Comparison of ENCODE assay signal across 9 cellular contexts in the genomic region with DNA sequence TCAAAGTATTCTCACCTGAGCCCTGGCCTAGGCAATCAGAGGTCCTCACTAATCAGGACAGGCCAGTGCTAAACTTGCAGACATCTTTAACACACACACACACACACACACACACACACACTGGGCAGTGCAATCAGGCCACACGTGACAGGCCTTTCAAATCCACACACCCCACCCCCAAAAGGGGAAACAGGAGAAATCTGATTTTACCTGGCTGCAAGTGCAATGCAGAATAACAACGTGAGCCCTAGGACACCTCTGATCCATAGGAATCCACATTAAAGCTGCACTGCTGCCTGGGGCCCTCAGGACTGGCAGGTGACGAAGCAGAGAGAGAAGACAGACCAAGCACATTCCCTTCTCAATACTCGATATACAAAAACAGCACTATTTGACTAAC.
A peak's percentile ranks its signal among the peaks of the same experiment; 100 is the strongest.
DNase-seq lines count a peak whose midpoint lies in the region; ATAC-seq and TF ChIP-seq lines count a peak whose summit lies in the region.
"Had no signal": no experiment of that assay in that cellular context is flagged by ENCODE, and none has a peak within 500 bp of the region (broad histone marks: within the 10 kb centered on the region; RNA-seq: fewer than 3 reads in every experiment).

No MANE protein-coding gene starts in this region.

- H4K20me1 ChIP-seq in IMR-90 (ENCODE audit: insufficient read depth, low read length) = peaks cover 77% of the 10 kb centered on the region

- H3K9ac ChIP-seq in IMR-90 (ENCODE audit: low read depth, low read length) = no peak overlapping the region

- H3K4me3 ChIP-seq in CD4-positive, CD25-positive, alpha-beta regulatory T cell (ENCODE audit: low read depth, low read length) = peak overlapping the region; percentile 82
- H3K4me3 ChIP-seq in IMR-90 (ENCODE audit: insufficient read depth, low read depth, low read length) = no peak overlapping the region
- H3K4me3 ChIP-seq in naive thymus-derived CD4-positive, alpha-beta T cell (ENCODE audit: low read length) = no peak overlapping the region

- H3K9me3 Mint-ChIP-seq in CD4-positive, CD25-positive, alpha-beta regulatory T cell = peaks cover 0 to 3% (median 0%) of the 10 kb centered on the region in 7 donors
- no peaks in the 10 kb centered on the region for H3K9me3 Mint-ChIP-seq in brain
- peaks cover 0 to 3% (median 0%) of the 10 kb centered on the region in 11 donors for H3K9me3 Mint-ChIP-seq in naive thymus-derived CD4-positive, alpha-beta T cell

- H3K14ac ChIP-seq in IMR-90 (replicated peaks; ENCODE audit: low read depth, low read length) = peak overlapping the region; percentile 31; the same call in 1 of the 2 replicates

- POLR2A ChIA-PET in IMR-90 (lab: Charles Lee; ENCODE audit: unreplicated experiment) = no interaction called here
- POLR2A ChIA-PET in naive thymus-derived CD4-positive, alpha-beta T cell (lab: Charles Lee) = interaction anchor here (0.7 to 8.6 kb wide), 3 partner anchors 9 to 15 kb away, joined by 4 to 73 read pairs (median 9); no protein-coding TSS in a partner anchor

- dilution Hi-C loops in IMR-90 (cut with HindIII; ENCODE audit: low sequenced_read_pairs, unreplicated experiment) = no loop called here

- H2BK5ac ChIP-seq in IMR-90 (ENCODE audit: low read depth, low read length, poor library complexity, severe bottlenecking) = peak overlapping the region; percentile 32

- no peak overlapping the region for H4K91ac ChIP-seq in IMR-90 (ENCODE audit: insufficient read depth, low read depth, low read length)

- H3K4me2 ChIP-seq in IMR-90 (ENCODE audit: low read depth, low read length) = no peak overlapping the region

- 0 out of 2 replicates have a peak overlapping the region, but pooled peaks have one; percentile 7 for H3K18ac ChIP-seq in IMR-90 (ENCODE audit: low read depth, low read length)

- H3K56ac ChIP-seq in IMR-90 (ENCODE audit: extremely low read depth, insufficient read depth, low read length) = no peak overlapping the region

- H2BK20ac ChIP-seq in IMR-90 (ENCODE audit: low read depth, low read length) = no peak overlapping the region

- peaks cover 14% of the 10 kb centered on the region for H3K36me3 ChIP-seq in CD4-positive, CD25-positive, alpha-beta regulatory T cell (ENCODE audit: control insufficient read depth, insufficient read depth, low read length)
- peaks cover 4% of the 10 kb centered on the region for H3K36me3 ChIP-seq in IMR-90 (ENCODE audit: control insufficient read depth, insufficient read depth, low read length)
- peaks cover 0 to 17% (median 7%) of the 10 kb centered on the region in 3 experiments for H3K36me3 ChIP-seq in naive thymus-derived CD4-positive, alpha-beta T cell (ENCODE audit: control insufficient read depth in 2 of 3, insufficient read depth in 3 of 3, low read length in 3 of 3)

- H2AFZ ChIP-seq in IMR-90 (replicated peaks; ENCODE audit: low read length, poor library complexity) = no peak overlapping the region

- H4K8ac ChIP-seq in IMR-90 (ENCODE audit: low read depth in 2 of 2, low read length in 2 of 2) = peak overlapping the region in 1 of 2 experiments; percentile 46; a peak in 2 of 4 replicates

- H2AK5ac ChIP-seq in IMR-90 (ENCODE audit: low read depth, low read length) = peak overlapping the region; percentile 20; the same call in 1 of the 2 replicates

- H3K4ac ChIP-seq in IMR-90 (ENCODE audit: low read depth, low read length) = 0 out of 2 replicates have a peak overlapping the region, but pooled peaks have one; percentile 15

- peaks cover 38% of the 10 kb centered on the region for H3K9me1 ChIP-seq in IMR-90 (ENCODE audit: insufficient read depth, low read length)

- H4K5ac ChIP-seq in IMR-90 (ENCODE audit: low read depth, low read length) = no peak overlapping the region

- ATAC-seq in CD4-positive, CD25-positive, alpha-beta regulatory T cell (ENCODE audit: low read depth in 2 of 2) = no peak
- ATAC-seq in IMR-90 (ENCODE audit: low read depth) = peak; percentile 7; the same call in 1 of the 2 replicates
- no peak for ATAC-seq in naive thymus-derived CD4-positive, alpha-beta T cell
- no peak for ATAC-seq in GM21717 (IDR thresholded peaks at IDR 0.05; ENCODE audit: unreplicated experiment)

- TF ChIP-seq CTCF in IMR-90 (conservative IDR thresholded peaks at IDR 0.05; ENCODE audit: low read depth, low read length) = no peak
- no peak for TF ChIP-seq CTCF in brain (conservative IDR thresholded peaks at IDR 0.05)

- CTCF ChIA-PET in IMR-90 (lab: Yijun Ruan, JAX) = no interaction called here
- CTCF ChIA-PET in naive thymus-derived CD4-positive, alpha-beta T cell (lab: Charles Lee) = no interaction called here

- peaks cover 55 to 95% (median 84%) of the 10 kb centered on the region in 4 donors for H3K4me1 Mint-ChIP-seq in CD4-positive, CD25-positive, alpha-beta regulatory T cell
- peaks cover 69% of the 10 kb centered on the region for H3K4me1 Mint-ChIP-seq in brain
- peaks cover 81 to 100% (median 91%) of the 10 kb centered on the region in 7 donors for H3K4me1 Mint-ChIP-seq in naive thymus-derived CD4-positive, alpha-beta T cell

- H3K79me1 ChIP-seq in IMR-90 (ENCODE audit: low read depth in 1 of 2, low read length in 2 of 2) = peaks cover 39 to 82% of the 10 kb centered on the region in 2 experiments

- H3K36me3 Mint-ChIP-seq in CD4-positive, CD25-positive, alpha-beta regulatory T cell = peaks cover 43% of the 10 kb centered on the region
- peaks cover 13% of the 10 kb centered on the region for H3K36me3 Mint-ChIP-seq in brain
- H3K36me3 Mint-ChIP-seq in naive thymus-derived CD4-positive, alpha-beta T cell = peaks cover 15 to 33% (median 21%) of the 10 kb centered on the region in 5 donors

- H3K27ac Mint-ChIP-seq in CD4-positive, CD25-positive, alpha-beta regulatory T cell = peak overlapping the region; percentile 95 to 97 (median 96)
- peak overlapping the region in 4 of 5 experiments; percentile 19 to 82 (median 56) for H3K27ac Mint-ChIP-seq in brain
- peak overlapping the region; percentile 52 to 97 (median 93) for H3K27ac Mint-ChIP-seq in naive thymus-derived CD4-positive, alpha-beta T cell

- peak overlapping the region; percentile 96 for H3K27ac ChIP-seq in CD4-positive, CD25-positive, alpha-beta regulatory T cell (ENCODE audit: insufficient read depth, low read length, poor library complexity, severe bottlenecking)
- peak overlapping the region; percentile 3; the same call in 1 of the 2 replicates for H3K27ac ChIP-seq in IMR-90 (ENCODE audit: insufficient read depth, low read length)
- H3K27ac ChIP-seq in naive thymus-derived CD4-positive, alpha-beta T cell (ENCODE audit: low read depth, low read length) = peak overlapping the region; percentile 37

- DNase-seq in CD4-positive, CD25-positive, alpha-beta regulatory T cell = no peak
- DNase-seq in IMR-90 (no peak), mesenteric fat pad (ENCODE audit: low spot score) (no peak), HT-29 (ENCODE audit: low spot score) (no peak), NCI-H1930 (lab: John Stamatoyannopoulos, UW) (no peak)
- DNase-seq in naive thymus-derived CD4-positive, alpha-beta T cell = no peak
- DNase-seq: Kasumi-1 had no signal

- H2BK15ac ChIP-seq in IMR-90 (ENCODE audit: low read depth, low read length) = no peak overlapping the region

- TF ChIP-seq POLR2A in IMR-90 (IDR thresholded peaks at IDR 0.05; ENCODE audit: low read depth, low read length) = no peak

- H2AK9ac ChIP-seq in IMR-90 (replicated peaks; ENCODE audit: low read depth, low read length, poor library complexity) = peak overlapping the region; percentile 34

- intact Hi-C loops in IMR-90 (cut with micrococcal nuclease) = no loop called here
- intact Hi-C loops in naive thymus-derived CD4-positive, alpha-beta T cell (cut with micrococcal nuclease) = loop anchor here in 1 of 2 donors (2.0 kb wide), 1 partner anchor 13 kb away; no protein-coding TSS in a partner anchor

- H3K27me3 ChIP-seq in CD4-positive, CD25-positive, alpha-beta regulatory T cell (ENCODE audit: control insufficient read depth, insufficient read depth, low read length) = no peaks in the 10 kb centered on the region
- H3K27me3 ChIP-seq in IMR-90 (ENCODE audit: control insufficient read depth, insufficient read depth, low read length) = no peaks in the 10 kb centered on the region
- H3K27me3 ChIP-seq in naive thymus-derived CD4-positive, alpha-beta T cell (ENCODE audit: control insufficient read depth in 2 of 2, insufficient read depth in 2 of 2, low read length in 2 of 2) = no peaks in the 10 kb centered on the region

- no peaks in the 10 kb centered on the region for H3K27me3 Mint-ChIP-seq in CD4-positive, CD25-positive, alpha-beta regulatory T cell
- no peaks in the 10 kb centered on the region for H3K27me3 Mint-ChIP-seq in brain
- no peaks in the 10 kb centered on the region for H3K27me3 Mint-ChIP-seq in naive thymus-derived CD4-positive, alpha-beta T cell

- H3K9me3 ChIP-seq in CD4-positive, CD25-positive, alpha-beta regulatory T cell (ENCODE audit: control insufficient read depth in 2 of 2, low read length in 2 of 2) = no peaks in the 10 kb centered on the region
- H3K9me3 ChIP-seq in IMR-90 (ENCODE audit: control insufficient read depth, insufficient read depth, low read length) = no peaks in the 10 kb centered on the region
- H3K9me3 ChIP-seq in naive thymus-derived CD4-positive, alpha-beta T cell (ENCODE audit: control insufficient read depth in 2 of 3, low read length in 3 of 3) = no peaks in the 10 kb centered on the region

- BruUV-seq in IMR-90 (replicated peaks; lab: Mats Ljungman, UMichigan) = no TSS peak

- in situ Hi-C loops in IMR-90 (cut with MboI; ENCODE audit: low sequenced_read_pairs) = no loop called here

- H3K4me3 Mint-ChIP-seq in CD4-positive, CD25-positive, alpha-beta regulatory T cell = peak overlapping the region; percentile 62 to 83 (median 70)
- H3K4me3 Mint-ChIP-seq in brain = no peak overlapping the region
- peak overlapping the region; percentile 9 to 86 (median 73) for H3K4me3 Mint-ChIP-seq in naive thymus-derived CD4-positive, alpha-beta T cell

- H3K4me1 ChIP-seq in CD4-positive, CD25-positive, alpha-beta regulatory T cell (ENCODE audit: control insufficient read depth, insufficient read depth, low read length, poor library complexity, severe bottlenecking) = peaks cover 100% of the 10 kb centered on the region
- H3K4me1 ChIP-seq in IMR-90 (ENCODE audit: control insufficient read depth, insufficient read depth, low read length) = peaks cover 34% of the 10 kb centered on the region
- peaks cover 84 to 94% of the 10 kb centered on the region in 2 donors for H3K4me1 ChIP-seq in naive thymus-derived CD4-positive, alpha-beta T cell (ENCODE audit: control insufficient read depth in 2 of 2, insufficient read depth in 2 of 2, low read length in 2 of 2)

- TF ChIP-seq RAD21 in IMR-90 (IDR thresholded peaks at IDR 0.05; ENCODE audit: low read length) = no peak

- H2BK120ac ChIP-seq in IMR-90 (ENCODE audit: low read depth, low read length) = no peak overlapping the region

- WGBS in IMR-90 (ENCODE audit: extremely low coverage in 2 of 2, insufficient read length in 1 of 2), 2 experiments = 57% methylated on average over 3 of the region's 4 CpGs; no CpG with 5 or more reads in 1 of the 2 experiments

- H3K23ac ChIP-seq in IMR-90 (ENCODE audit: low read depth, low read length) = peak overlapping the region; percentile 19; the same call in 1 of the 2 replicates

TF ChIP-seq in IMR-90, 13 proteins besides CTCF, POLR2A, EP300 and RAD21 (continues in another document):
- TF ChIP-seq RFX5 (IDR thresholded peaks at IDR 0.05; ENCODE audit: low read depth, low read length) = no peak
- no peak for TF ChIP-seq NFE2L2 (IDR thresholded peaks at IDR 0.05; ENCODE audit: low read depth, low read length)

Comparison
In these comparisons a context has a peak if more than half of its experiments do, and no peak if none do; other contexts are left out.
1. H3K27ac ChIP-seq: peak in every context shown above with its lines; median percentile 96 in CD4-positive, CD25-positive, alpha-beta regulatory T cell; 37 in naive thymus-derived CD4-positive, alpha-beta T cell; 3 in IMR-90.
2. H3K4me3 Mint-ChIP-seq: peak in CD4-positive, CD25-positive, alpha-beta regulatory T cell (4 of 4) and naive thymus-derived CD4-positive, alpha-beta T cell (10 of 10); none in brain (0 of 5).
3. Peak in every context shown above with its lines, with median percentiles within 50 percentile points of each other: H3K27ac Mint-ChIP-seq.